Comparison of ENCODE assay signal across 5 cellular contexts in the genomic region with DNA sequence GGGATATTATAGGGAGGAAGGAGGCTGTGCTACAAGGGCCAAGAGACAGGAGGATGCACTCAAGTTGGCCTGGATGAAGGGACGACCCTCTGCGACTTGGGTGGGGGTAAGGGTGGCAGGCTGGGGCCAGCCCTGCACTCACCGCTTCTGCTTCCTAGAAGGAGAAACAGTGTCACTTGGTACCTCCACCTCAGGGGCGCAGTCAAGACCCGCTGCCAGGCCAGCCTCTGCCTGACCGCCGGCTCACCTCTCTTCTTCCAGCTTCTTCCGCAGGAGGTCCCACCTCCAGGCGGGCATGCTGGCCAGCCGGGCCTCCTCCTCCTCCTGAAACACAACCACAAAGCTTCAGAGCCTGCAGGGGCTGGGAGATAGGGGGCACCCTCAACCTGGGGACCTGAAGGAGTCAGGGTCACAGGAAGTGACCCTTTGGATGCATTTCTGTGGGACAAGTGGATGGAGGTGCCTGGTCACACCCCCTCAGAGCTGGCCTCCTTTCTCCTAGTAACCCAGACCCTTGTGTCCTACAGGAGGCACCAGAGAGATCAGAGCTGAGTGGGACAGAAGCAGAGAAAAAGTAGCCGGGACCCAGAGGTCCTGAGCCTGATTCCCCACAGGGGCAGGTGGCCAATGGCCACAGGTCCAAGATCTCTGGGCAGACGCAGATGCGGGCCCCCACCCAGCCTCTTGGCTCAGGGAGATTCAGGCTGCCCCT. TPM values are rescaled to one million over a fixed set of nuclear protein-coding genes. Genes with fewer than 3 reads are reported as not detected.
"Had no signal": no experiment of that assay in that cellular context is flagged by ENCODE, and none has a peak within 500 bp of the region (broad histone marks: within the 10 kb centered on the region; RNA-seq: fewer than 3 reads in every experiment).

No MANE protein-coding gene starts in this region.

RNA-seq across cellular contexts. Expression of a gene that starts 24.4 kb away (rescaled TPM):
- polyA plus RNA-seq: pancreas, psoas muscle, spleen, thymus, urinary bladder had no signal

RNA-seq across cellular contexts. Expression of a gene that starts 49.2 kb away (rescaled TPM):
- polyA plus RNA-seq: pancreas, psoas muscle, spleen, thymus, urinary bladder had no signal
